9 cellular contexts compared by ENCODE assay signal in the genomic region with DNA sequence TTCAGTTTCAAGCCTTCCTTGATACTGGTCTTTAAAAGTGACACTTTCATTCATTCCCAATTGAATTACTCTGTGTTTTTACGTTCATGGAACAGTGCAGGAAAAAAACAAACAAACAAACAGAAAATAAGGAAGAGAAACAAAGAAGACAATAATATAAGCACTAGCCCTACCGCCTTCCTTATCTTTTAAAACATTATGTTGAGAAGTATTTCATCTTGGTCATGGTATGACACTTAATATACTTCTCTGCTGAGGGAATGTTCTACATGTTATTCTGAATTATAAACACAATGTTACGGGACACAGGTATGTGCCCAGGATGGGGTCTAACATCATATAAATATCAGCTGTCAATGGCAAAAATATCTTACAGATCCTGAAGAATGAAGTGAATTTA.
"Had no signal": no experiment of that assay in that cellular context is flagged by ENCODE, and none has a peak within 500 bp of the region (broad histone marks: within the 10 kb centered on the region; RNA-seq: fewer than 3 reads in every experiment).

No MANE protein-coding gene starts in this region.

- H3K27ac Mint-ChIP-seq: type B pancreatic cell had no signal

- H3K4me3 Mint-ChIP-seq: type B pancreatic cell had no signal

- DNase-seq: activated CD4-positive, alpha-beta T cell treated with anti-CD3 and anti-CD28 coated beads, Interleukin-2, amount 50 U/mL, for 48 hours; activated naive CD4-positive, alpha-beta T cell treated with anti-CD3 and anti-CD28 coated beads, Interleukin-2, amount 50 U/mL, for 16 hours; hippocampal formation; right lobe of liver; stimulated activated naive CD4-positive, alpha-beta T cell; T-helper 2 cell had no signal

- ATAC-seq: activated CD4-positive, CD25-positive, alpha-beta regulatory T cell treated with anti-CD3 and anti-CD28 coated beads, Interleukin-2, amount 50 U/mL, for 24 hours; SK-N-SH treated with all-trans-retinoic acid at 6 μM for 48 hours had no signal
